ENCODE assay signal across 9 cellular contexts in genomic region chr17:77322284-77322533, GRCh38.
DNase-seq lines count a peak whose midpoint lies in the region; ATAC-seq, FAIRE-seq and TF ChIP-seq lines count a peak whose summit lies in the region.
"Had no signal": no experiment of that assay in that cellular context is flagged by ENCODE, and none has a peak within 500 bp of the region (broad histone marks: within the 10 kb centered on the region; RNA-seq: fewer than 3 reads in every experiment).

No MANE protein-coding gene starts in this region.

- H3K4me1 ChIP-seq in HAP-1 (peaks cover 50% of the 10 kb centered on the region), HepG2 (ENCODE audit: insufficient read depth, low read length) (peaks cover 57% of the 10 kb centered on the region), subcutaneous abdominal adipose tissue (ENCODE audit: control insufficient read depth in 5 of 5, insufficient read depth in 5 of 5, low read length in 5 of 5) (peaks cover 37 to 79% (median 70%) of the 10 kb centered on the region in 5 donors)

- intact Hi-C loops in HepG2 (cut with micrococcal nuclease; ENCODE audit: unreplicated experiment) = loop anchor here (5.0 kb wide), 1 partner anchor 35 kb away; no protein-coding TSS in a partner anchor

- POLR2A ChIA-PET in HepG2 (lab: Yijun Ruan, JAX) = interaction anchor here (1.3 to 3.5 kb wide), 6 partner anchors 9 to 72 kb away, joined by 4 to 31 read pairs (median 10); no protein-coding TSS in a partner anchor

- H3K9me3 ChIP-seq in HAP-1 = no peaks in the 10 kb centered on the region
- no peaks in the 10 kb centered on the region for H3K9me3 ChIP-seq in HepG2 (ENCODE audit: low read length)
- no peaks in the 10 kb centered on the region for H3K9me3 ChIP-seq in subcutaneous abdominal adipose tissue (ENCODE audit: control insufficient read depth in 5 of 5, low read length in 5 of 5)

- H3K36me3 ChIP-seq in HAP-1 (replicated peaks) (peaks cover 8% of the 10 kb centered on the region; the same call in 1 of the 2 replicates), HepG2 (replicated peaks in 1 of 2; ENCODE audit: control insufficient read depth in 1 of 2, insufficient read depth in 2 of 2, low read length in 2 of 2) (peaks cover 17 to 40% of the 10 kb centered on the region in 2 experiments), subcutaneous abdominal adipose tissue (ENCODE audit: control insufficient read depth in 5 of 5, insufficient read depth in 5 of 5, low read length in 5 of 5) (no peaks in the 10 kb centered on the region)

- H3K27me3 ChIP-seq in HAP-1 (ENCODE audit: low read depth) (no peaks in the 10 kb centered on the region), HepG2 (ENCODE audit: control insufficient read depth in 1 of 2, insufficient read depth in 2 of 2, low read length in 2 of 2) (no peaks in the 10 kb centered on the region), subcutaneous abdominal adipose tissue (ENCODE audit: control insufficient read depth in 5 of 5, insufficient read depth in 4 of 5, low read length in 5 of 5) (no peaks in the 10 kb centered on the region)

- WGBS in adipose tissue, 3 donors = 38 to 80% (median 40%) methylated on average over 8 of the region's 8 CpGs
- 96% methylated on average over 8 of the region's 8 CpGs for WGBS in HepG2 (ENCODE audit: low lambda C conversion rate)

- no peak for TF ChIP-seq EP300 in HepG2 (IDR thresholded peaks at IDR 0.05; ENCODE audit: low read depth in 2 of 2, low read length in 2 of 2)
- TF ChIP-seq EP300 in HepG2 (CRISPR knock-in tag; IDR thresholded peaks at IDR 0.05; ENCODE audit: borderline replicate concordance) = no peak

- H3K79me2 ChIP-seq in HepG2 (ENCODE audit: insufficient read depth, low read length) = peaks cover 85% of the 10 kb centered on the region

- FAIRE-seq in HepG2 (lab: Jason Lieb, UNC) = no peak
- FAIRE-seq: islet of Langerhans had no signal

- no peak for DNase-seq in HAP-1 (ENCODE audit: low spot score in 2 of 2)
- no peak for DNase-seq in HepG2 (ENCODE audit: low spot score)
- no peak for DNase-seq in SHP77 (lab: John Stamatoyannopoulos, UW)
- no peak for DNase-seq in NCI-H510A (lab: John Stamatoyannopoulos, UW)
- DNase-seq in NCI-H2171 treated with DMSO at 0.1 percent for 48 hours (lab: John Stamatoyannopoulos, UW) = no peak
- DNase-seq: NCI-H187 treated with DMSO at 0.1 percent for 48 hours had no signal

- CTCF ChIA-PET in HepG2 (lab: Yijun Ruan, JAX; ENCODE audit: low intra/inter-chr PET ratio, low total read pairs) = no interaction called here

- no peak for TF ChIP-seq POLR2A in HepG2 (IDR thresholded peaks at IDR 0.05; ENCODE audit: insufficient read depth in 1 of 2, low read depth in 2 of 2, low read length in 2 of 2)

- TF ChIP-seq RAD21 in HepG2 (CRISPR knock-in tag; IDR thresholded peaks at IDR 0.05) = no peak

- no peak for ATAC-seq in HepG2

- peaks cover 59% of the 10 kb centered on the region; the same call in 1 of the 2 replicates for H4K20me1 ChIP-seq in HepG2 (ENCODE audit: insufficient read depth, low read length)

- in situ Hi-C loops in HAP-1 (cut with MboI; ENCODE audit: low sequenced_read_pairs) (no loop called here), HepG2 (cut with HindIII; ENCODE audit: extremely low pct_ligation_motif_present, low pct_unique_long_range_greater_than_20kb) (no loop called here)

- no peak for TF ChIP-seq CTCF in HepG2 (CRISPR knock-in tag; IDR thresholded peaks at IDR 0.05)

- H3K4me2 ChIP-seq in HepG2 (ENCODE audit: low read depth, low read length) = no peak overlapping the region; the same call in 1 of the 2 replicates

- no TSS peak for BruUV-seq in HepG2 (replicated peaks; lab: Mats Ljungman, UMichigan)

- H3K4me3 ChIP-seq in HAP-1 = peak overlapping the region; percentile 45
- H3K4me3 ChIP-seq in HepG2 (replicated peaks in 1 of 3; ENCODE audit: insufficient read depth in 1 of 3, low read depth in 2 of 3, low read length in 3 of 3) = no peak overlapping the region; a peak in 1 of 6 replicates
- H3K4me3 ChIP-seq in subcutaneous abdominal adipose tissue (ENCODE audit: low read depth in 1 of 5, low read length in 5 of 5) = peak overlapping the region; percentile 26 to 55 (median 44)

- H2AFZ ChIP-seq in HepG2 (ENCODE audit: low read length) = no peak overlapping the region

- H3K9ac ChIP-seq in HepG2 (ENCODE audit: insufficient read depth, low read depth, low read length) (0 out of 2 replicates have a peak overlapping the region, but pooled peaks have one; percentile 45), subcutaneous abdominal adipose tissue (ENCODE audit: low read length in 5 of 5) (peak overlapping the region in 4 of 5 donors; percentile 59 to 82 (median 76))

- H3K27ac ChIP-seq in adipose tissue (ENCODE audit: low read depth, low read length) = peak overlapping the region; percentile 29
- H3K27ac ChIP-seq in HepG2 (ENCODE audit: extremely low read length, insufficient read depth, low read length) = no peak overlapping the region
- peak overlapping the region; percentile 99 for H3K27ac ChIP-seq in subcutaneous abdominal adipose tissue (ENCODE audit: low read depth, low read length)

TF ChIP-seq in HepG2, 621 proteins besides CTCF, POLR2A, EP300 and RAD21:
- no peak for TF ChIP-seq ZNF558 (CRISPR knock-in tag; IDR thresholded peaks at IDR 0.05; ENCODE audit: borderline replicate concordance)
- no peak for TF ChIP-seq ZNF773 (CRISPR knock-in tag; IDR thresholded peaks at IDR 0.05; ENCODE audit: borderline replicate concordance)
- TF ChIP-seq ZFP90 (CRISPR knock-in tag; IDR thresholded peaks at IDR 0.05; ENCODE audit: borderline replicate concordance) = 0 out of 2 replicates have a peak, but pooled peaks have one; percentile 29
- TF ChIP-seq ZNF841 (CRISPR knock-in tag; IDR thresholded peaks at IDR 0.05; ENCODE audit: borderline replicate concordance) = no peak
- 0 out of 2 replicates have a peak, but pooled peaks have one; percentile 4 for TF ChIP-seq BORCS8-MEF2B (CRISPR knock-in tag; IDR thresholded peaks at IDR 0.05)
- TF ChIP-seq GABPA (IDR thresholded peaks at IDR 0.05; ENCODE audit: low read depth, low read length) = no peak
- 0 out of 2 replicates have a peak, but pooled peaks have one; percentile 27 for TF ChIP-seq GABPA (CRISPR knock-in tag; IDR thresholded peaks at IDR 0.05; ENCODE audit: low read depth)
- TF ChIP-seq SP140L (CRISPR knock-in tag; IDR thresholded peaks at IDR 0.05; ENCODE audit: borderline replicate concordance) = no peak

Comparison
In these comparisons a context has a peak if more than half of its experiments do, and no peak if none do; other contexts are left out.
1. H3K4me3 ChIP-seq: peak in HAP-1 (single experiment) and subcutaneous abdominal adipose tissue (5 of 5); none in HepG2 (0 of 3).